ENCODE assay signal across 10 cellular contexts in genomic region chr6:143673638-143674037, GRCh38. TPM values are rescaled to one million over a fixed set of nuclear protein-coding genes. Genes with fewer than 3 reads are reported as not detected.
DNase-seq lines count a peak whose midpoint lies in the region; ATAC-seq lines count a peak whose summit lies in the region.
"Had no signal": no experiment of that assay in that cellular context is flagged by ENCODE, and none has a peak within 500 bp of the region (broad histone marks: within the 10 kb centered on the region; RNA-seq: fewer than 3 reads in every experiment).

No MANE protein-coding gene starts in this region.

- H3K27ac ChIP-seq in neuronal stem cell (replicated peaks; ENCODE audit: low read length) = no peak overlapping the region

- H3K4ac ChIP-seq in neuronal stem cell (ENCODE audit: low read length) = no peak overlapping the region

- ATAC-seq in activated CD4-positive, CD25-positive, alpha-beta regulatory T cell treated with anti-CD3 and anti-CD28 coated beads, Interleukin-2, amount 50 U/mL, for 24 hours = no peak
- ATAC-seq in GM18858 (IDR thresholded peaks at IDR 0.05; ENCODE audit: unreplicated experiment) (no peak), HG03460 (IDR thresholded peaks at IDR 0.05; ENCODE audit: unreplicated experiment) (no peak)

- H3K4me2 ChIP-seq in neuronal stem cell (ENCODE audit: insufficient read depth, low read length, poor library complexity, severe bottlenecking) = no peak overlapping the region

- no peak overlapping the region for H3K4me3 ChIP-seq in neuronal stem cell (ENCODE audit: low read length in 2 of 2)

- no peaks in the 10 kb centered on the region for H3K79me1 ChIP-seq in neuronal stem cell (ENCODE audit: low read depth, low read length)

- no peak overlapping the region for H4K8ac ChIP-seq in neuronal stem cell (ENCODE audit: low read depth, low read length)

- H3K4me1 ChIP-seq in neuronal stem cell (ENCODE audit: control insufficient read depth in 2 of 2, insufficient read depth in 1 of 2, low read depth in 1 of 2, low read length in 2 of 2) = peaks cover 10 to 19% of the 10 kb centered on the region in 2 donors

- H2BK5ac ChIP-seq in neuronal stem cell (ENCODE audit: low read length) = no peak overlapping the region

- in situ Hi-C loops in Caki2 (cut with HindIII; ENCODE audit: low pct_unique_long_range_greater_than_20kb, low sequenced_read_pairs) = no loop called here

- no peaks in the 10 kb centered on the region for H3K9me3 ChIP-seq in neuronal stem cell (replicated peaks in 1 of 2; ENCODE audit: control insufficient read depth in 2 of 2, insufficient read depth in 1 of 2, low read depth in 1 of 2, low read length in 2 of 2)

- H3K9ac ChIP-seq in neuronal stem cell (ENCODE audit: low read depth, low read length, poor library complexity) = no peak overlapping the region

- no peak overlapping the region for H2BK120ac ChIP-seq in neuronal stem cell (ENCODE audit: low read depth, low read length)

- H3K14ac ChIP-seq in neuronal stem cell (ENCODE audit: low read length) = no peak overlapping the region

- DNase-seq in Caki2 (ENCODE audit: low read depth) = peak; percentile 23
- DNase-seq in LoVo (ENCODE audit: low spot score) = peak; percentile 80
- peak; percentile 89 for DNase-seq in dermis blood vessel endothelial cell
- peak; percentile 41 for DNase-seq in neuronal stem cell (ENCODE audit: low spot score)
- no peak for DNase-seq in activated gamma-delta T cell (lab: John Stamatoyannopoulos, UW)
- DNase-seq: anterior cingulate cortex, NCI-H1930 had no signal

- H2AFZ ChIP-seq in neuronal stem cell (ENCODE audit: low read length) = no peak overlapping the region

- H2AK5ac ChIP-seq in neuronal stem cell (ENCODE audit: low read depth, low read length) = no peak overlapping the region

- no peaks in the 10 kb centered on the region for H3K36me3 ChIP-seq in neuronal stem cell (replicated peaks in 1 of 2; ENCODE audit: control insufficient read depth in 2 of 2, insufficient read depth in 2 of 2, low read length in 2 of 2)

- no peak overlapping the region for H3K18ac ChIP-seq in neuronal stem cell (ENCODE audit: low read length)

- no peak overlapping the region for H2BK15ac ChIP-seq in neuronal stem cell (ENCODE audit: low read length)

- H2BK12ac ChIP-seq in neuronal stem cell (ENCODE audit: low read length) = no peak overlapping the region

- H4K91ac ChIP-seq in neuronal stem cell (ENCODE audit: low read depth, low read length, poor library complexity) = no peak overlapping the region

- no peaks in the 10 kb centered on the region for H3K27me3 ChIP-seq in neuronal stem cell (ENCODE audit: control insufficient read depth in 3 of 3, insufficient read depth in 3 of 3, low read depth in 1 of 3, low read length in 3 of 3)

- H3K23ac ChIP-seq in neuronal stem cell (ENCODE audit: low read depth, low read length, poor library complexity) = no peak overlapping the region

- WGBS in neuronal stem cell (ENCODE audit: extremely low coverage in 2 of 2, insufficient read length in 2 of 2, insufficient replicate concordance in 1 of 2), 2 donors = no CpG with 5 or more reads among the region's 4 CpGs

RNA-seq across cellular contexts. Expression of gene PHACTR2, which starts 4.1 kb away (rescaled TPM):
- 3.6 and 7.6 TPM in 2 replicates for total RNA-seq in Caki2 (2014; rRNA removed; shearing (Covaris generic); ENCODE audit: low replicate concordance)
- 199 and 230 TPM in 2 replicates for total RNA-seq in dermis blood vessel endothelial cell
- polyA plus RNA-seq in neuronal stem cell (2013, experiment 1 of 2) = 20.2 TPM
- 20.2 TPM for polyA plus RNA-seq in neuronal stem cell (2013, experiment 2 of 2)

Comparison
In these comparisons a context has a peak if more than half of its experiments do, and no peak if none do; other contexts are left out.
1. RNA of gene PHACTR2, which starts 4.1 kb away (total RNA-seq): 199 to 230 TPM in dermis blood vessel endothelial cell; 3.6 to 7.6 TPM in Caki2; every median in the first group is over 10 times any median in the second.